In the genomic region with DNA sequence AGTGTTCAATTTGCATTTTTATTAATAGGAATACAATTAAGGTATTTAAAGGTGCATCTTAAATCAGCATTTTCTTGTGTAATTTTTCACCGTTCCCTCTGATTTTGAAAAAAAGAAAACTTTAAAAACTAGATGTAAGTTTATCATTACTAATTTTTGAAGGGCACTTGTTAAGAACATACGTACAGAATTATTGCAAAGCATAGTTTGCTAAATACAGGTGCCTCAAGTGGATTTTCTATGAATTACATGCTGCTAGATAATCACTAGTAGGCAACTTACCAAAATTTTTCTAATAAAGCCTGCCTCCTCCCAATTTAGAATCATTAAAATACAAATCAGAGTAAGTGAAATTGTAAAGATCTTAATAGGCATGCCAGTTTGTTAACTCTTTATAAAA, we compare ENCODE assay signal across 12 cellular contexts. TPM values are rescaled to one million over a fixed set of nuclear protein-coding genes. Genes with fewer than 3 reads are reported as not detected.
A peak's percentile ranks its signal among the peaks of the same experiment; 100 is the strongest.
DNase-seq lines count a peak whose midpoint lies in the region; ATAC-seq and TF ChIP-seq lines count a peak whose summit lies in the region.
"Had no signal": no experiment of that assay in that cellular context is flagged by ENCODE, and none has a peak within 500 bp of the region (broad histone marks: within the 10 kb centered on the region; RNA-seq: fewer than 3 reads in every experiment).

No MANE protein-coding gene starts in this region.

- H3K36me3 Mint-ChIP-seq in neural progenitor cell, result peaks cover 7% of the 10 kb centered on the region
- H3K36me3 Mint-ChIP-seq: activated CD8-positive, alpha-beta memory T cell treated with anti-CD3 and anti-CD28 coated beads, Interleukin-2, amount 10 ng/mL, durations not matched to agents 7 days and 5 days; IgD-negative memory B cell had no signal

- H2AFZ ChIP-seq in neural progenitor cell (replicated peaks), result no peak overlapping the region

- H3K79me2 ChIP-seq in neural progenitor cell (ENCODE audit: low read depth), result peaks cover 100% of the 10 kb centered on the region

- no peak overlapping the region for H3K27ac Mint-ChIP-seq in neural progenitor cell
- H3K27ac Mint-ChIP-seq: activated CD8-positive, alpha-beta memory T cell treated with anti-CD3 and anti-CD28 coated beads, Interleukin-2, amount 10 ng/mL, durations not matched to agents 7 days and 5 days; IgD-negative memory B cell had no signal

- no peaks in the 10 kb centered on the region for H3K9me3 ChIP-seq in neural progenitor cell (ENCODE audit: low read depth)

- peak; percentile 69 for ATAC-seq in HG02885 (IDR thresholded peaks at IDR 0.05; ENCODE audit: poor library complexity, unreplicated experiment)
- no peak for ATAC-seq in HG03469 (IDR thresholded peaks at IDR 0.05; ENCODE audit: unreplicated experiment)
- ATAC-seq: activated CD8-positive, alpha-beta memory T cell treated with anti-CD3 and anti-CD28 coated beads, Interleukin-2, amount 10 ng/mL, durations not matched to agents 7 days and 5 days had no signal

- peaks cover 14% of the 10 kb centered on the region for H3K36me3 ChIP-seq in neural progenitor cell

- H3K4me3 ChIP-seq in astrocyte of the cerebellum (ENCODE audit: low read depth, low read length) (no peak overlapping the region), neural progenitor cell (no peak overlapping the region)

- H3K4me1 ChIP-seq in neural progenitor cell, result no peaks in the 10 kb centered on the region

- H4K20me1 ChIP-seq in neural progenitor cell (ENCODE audit: low read depth), result peaks cover 14% of the 10 kb centered on the region

- TF ChIP-seq CTCF in astrocyte of the cerebellum (IDR thresholded peaks at IDR 0.05; ENCODE audit: low read depth, low read length, missing control alignments) (peak; percentile 15), neural progenitor cell (IDR thresholded peaks at IDR 0.05) (peak; percentile 37)

- H3K9ac ChIP-seq in neural progenitor cell, result no peak overlapping the region

- peak; percentile 27 to 32 for DNase-seq in NCI-H526 (lab: John Stamatoyannopoulos, UW)
- DNase-seq in NCI-H526 treated with DMSO at 0.1 percent for 48 hours (lab: John Stamatoyannopoulos, UW), result no peak
- no peak for DNase-seq in astrocyte of the cerebellum (ENCODE audit: low read depth)
- DNase-seq in neural progenitor cell (ENCODE audit: low spot score), result no peak
- DNase-seq in NCI-H510A treated with DMSO at 0.1 percent for 48 hours (lab: John Stamatoyannopoulos, UW), result no peak
- no peak for DNase-seq in stimulated activated CD4-positive, alpha-beta T cell treated with anti-CD3 and anti-CD28 coated beads, Interleukin-12 subunit alpha, Interleukin-12 subunit beta, amount 100 ng/mL, for 4 hours
- DNase-seq: activated CD8-positive, alpha-beta memory T cell treated with anti-CD3 and anti-CD28 coated beads, Interleukin-2, amount 10 ng/mL, durations not matched to agents 7 days and 5 days; occipital lobe had no signal

- no peak overlapping the region for H3K4me3 Mint-ChIP-seq in neural progenitor cell
- H3K4me3 Mint-ChIP-seq: activated CD8-positive, alpha-beta memory T cell treated with anti-CD3 and anti-CD28 coated beads, Interleukin-2, amount 10 ng/mL, durations not matched to agents 7 days and 5 days; central memory CD8-positive, alpha-beta T cell; IgD-negative memory B cell had no signal

- H3K27me3 Mint-ChIP-seq in neural progenitor cell (ENCODE audit: insufficient read depth, low read depth), result peaks cover 2% of the 10 kb centered on the region
- H3K27me3 Mint-ChIP-seq: activated CD8-positive, alpha-beta memory T cell treated with anti-CD3 and anti-CD28 coated beads, Interleukin-2, amount 10 ng/mL, durations not matched to agents 7 days and 5 days; central memory CD8-positive, alpha-beta T cell; IgD-negative memory B cell had no signal

- in situ Hi-C loops in astrocyte of the cerebellum (cut with HindIII; ENCODE audit: low sequenced_read_pairs), result no loop called here

- peaks cover under 1% of the 10 kb centered on the region for H3K4me1 Mint-ChIP-seq in neural progenitor cell
- H3K4me1 Mint-ChIP-seq: central memory CD8-positive, alpha-beta T cell had no signal

- no peak overlapping the region for H3K4me2 ChIP-seq in neural progenitor cell

- H3K27ac ChIP-seq in neural progenitor cell, result no peak overlapping the region

- no peaks in the 10 kb centered on the region for H3K27me3 ChIP-seq in neural progenitor cell

- H3F3A ChIP-seq in neural progenitor cell (ENCODE audit: low read depth), result no peaks in the 10 kb centered on the region

- peaks cover 7% of the 10 kb centered on the region for H3K9me3 Mint-ChIP-seq in neural progenitor cell
- H3K9me3 Mint-ChIP-seq: central memory CD8-positive, alpha-beta T cell; IgD-negative memory B cell had no signal

RNA-seq across cellular contexts. Expression of gene CNKSR2, which starts 8.5 kb away (rescaled TPM):
- 54.5 and 60.4 TPM in 2 replicates for total RNA-seq in neural progenitor cell (ENCODE audit: low replicate concordance)

Comparison
In these comparisons a context has a peak if more than half of its experiments do, and no peak if none do; other contexts are left out.
1. DNase-seq: peak in NCI-H526 (2 of 2); none in NCI-H526 treated with DMSO at 0.1 percent for 48 hours (single experiment), astrocyte of the cerebellum (single experiment), neural progenitor cell (single experiment), NCI-H510A treated with DMSO at 0.1 percent for 48 hours (single experiment) and stimulated activated CD4-positive, alpha-beta T cell treated with anti-CD3 and anti-CD28 coated beads, Interleukin-12 subunit alpha, Interleukin-12 subunit beta, amount 100 ng/mL, for 4 hours (single experiment).